ENCODE assay signal across 8 cellular contexts in genomic region chr5:179804599-179804947, GRCh38. TPM values are rescaled to one million over a fixed set of nuclear protein-coding genes. Genes with fewer than 3 reads are reported as not detected.
A peak's percentile ranks its signal among the peaks of the same experiment; 100 is the strongest.
DNase-seq lines count a peak whose midpoint lies in the region; ATAC-seq and TF ChIP-seq lines count a peak whose summit lies in the region.

No MANE protein-coding gene starts in this region.

- H3K36me3 ChIP-seq in duodenal mucosa (ENCODE audit: control insufficient read depth in 1 of 2, insufficient read depth in 2 of 2, low read length in 2 of 2) (peaks cover 18 to 23% of the 10 kb centered on the region in 2 donors), osteoblast (ENCODE audit: insufficient read depth, low read length) (peaks cover 13% of the 10 kb centered on the region)

- DNase-seq in NB4 (ENCODE audit: low read depth) (no peak), osteoblast (ENCODE audit: insufficient read length, low spot score, missing footprints) (no peak), DMS153 treated with DMSO at 0.1 percent for 48 hours (lab: John Stamatoyannopoulos, UW; ENCODE audit: unreplicated experiment) (no peak), glomerular visceral epithelial cell (ENCODE audit: extremely low spot score) (no peak)

- TF ChIP-seq CTCF in C4-2B (conservative IDR thresholded peaks at IDR 0.05) (no peak), NB4 (IDR thresholded peaks at IDR 0.05; ENCODE audit: low read depth, low read length) (no peak), osteoblast (IDR thresholded peaks at IDR 0.05; ENCODE audit: extremely low read depth, low read depth, low read length) (no peak)

- H3K79me2 ChIP-seq in osteoblast (ENCODE audit: insufficient read depth, low read length): peaks cover 45% of the 10 kb centered on the region

- H3K4me2 ChIP-seq in osteoblast (ENCODE audit: insufficient read depth, low read length): peak overlapping the region; percentile 86

- H3K4me3 ChIP-seq in NB4 (ENCODE audit: low read depth, low read length) (peak overlapping the region; percentile 59), duodenal mucosa (ENCODE audit: low read depth in 1 of 2, low read length in 2 of 2) (peak overlapping the region; percentile 77 to 80), osteoblast (ENCODE audit: insufficient read depth, low read length) (peak overlapping the region; percentile 80)

- H3K27me3 ChIP-seq in duodenal mucosa (ENCODE audit: control insufficient read depth in 1 of 2, insufficient read depth in 2 of 2, low read length in 2 of 2) (no peaks in the 10 kb centered on the region), osteoblast (ENCODE audit: insufficient read depth, low read length) (no peaks in the 10 kb centered on the region)

- ATAC-seq in HG03175 (IDR thresholded peaks at IDR 0.05; ENCODE audit: unreplicated experiment): no peak
- ATAC-seq in HG02870 (IDR thresholded peaks at IDR 0.05; ENCODE audit: unreplicated experiment): no peak

- H3K4me1 ChIP-seq in duodenal mucosa (ENCODE audit: control insufficient read depth in 1 of 2, insufficient read depth in 2 of 2, low read length in 2 of 2): peaks cover 39 to 43% of the 10 kb centered on the region in 2 donors
- peaks cover 28% of the 10 kb centered on the region for H3K4me1 ChIP-seq in osteoblast (ENCODE audit: insufficient read depth, low read length)

- H3K27ac ChIP-seq in C4-2B: peak overlapping the region; percentile 92
- H3K27ac ChIP-seq in duodenal mucosa (ENCODE audit: low read depth, low read length): no peak overlapping the region
- H3K27ac ChIP-seq in osteoblast (ENCODE audit: low read depth, low read length): peak overlapping the region; percentile 45

- no peaks in the 10 kb centered on the region for H3K9me3 ChIP-seq in duodenal mucosa (ENCODE audit: control insufficient read depth in 1 of 2, low read length in 2 of 2)
- no peaks in the 10 kb centered on the region for H3K9me3 ChIP-seq in osteoblast (ENCODE audit: low read depth, low read length)

- H2AFZ ChIP-seq in osteoblast (ENCODE audit: low read length): no peak overlapping the region

- TF ChIP-seq POLR2A in NB4 (IDR thresholded peaks at IDR 0.05; ENCODE audit: extremely low read depth, insufficient read length): no peak

- H4K20me1 ChIP-seq in osteoblast (ENCODE audit: insufficient read depth, low read length): peaks cover 37% of the 10 kb centered on the region

- peak overlapping the region; percentile 73 to 86 for H3K9ac ChIP-seq in duodenal mucosa (ENCODE audit: low read depth in 1 of 2, low read length in 2 of 2)

RNA-seq across cellular contexts. Expression of gene MGAT4B, which starts 2.1 kb away (rescaled TPM):
- total RNA-seq in osteoblast: 90.5 and 95.9 TPM in 2 replicates

RNA-seq across cellular contexts. Expression of gene LTC4S, which starts 10.8 kb away (rescaled TPM):
- 1.4 and 1.5 TPM in 2 replicates for total RNA-seq in osteoblast

RNA-seq across cellular contexts. Expression of gene SQSTM1, which starts 16.1 kb away (rescaled TPM):
- 826 and 992 TPM in 2 replicates for total RNA-seq in osteoblast

RNA-seq across cellular contexts. Expression of gene MRNIP, which starts 54.0 kb away (rescaled TPM):
- total RNA-seq in osteoblast: 10.1 and 12.7 TPM in 2 replicates
